ENCODE assay signal across 8 cellular contexts in the genomic region with DNA sequence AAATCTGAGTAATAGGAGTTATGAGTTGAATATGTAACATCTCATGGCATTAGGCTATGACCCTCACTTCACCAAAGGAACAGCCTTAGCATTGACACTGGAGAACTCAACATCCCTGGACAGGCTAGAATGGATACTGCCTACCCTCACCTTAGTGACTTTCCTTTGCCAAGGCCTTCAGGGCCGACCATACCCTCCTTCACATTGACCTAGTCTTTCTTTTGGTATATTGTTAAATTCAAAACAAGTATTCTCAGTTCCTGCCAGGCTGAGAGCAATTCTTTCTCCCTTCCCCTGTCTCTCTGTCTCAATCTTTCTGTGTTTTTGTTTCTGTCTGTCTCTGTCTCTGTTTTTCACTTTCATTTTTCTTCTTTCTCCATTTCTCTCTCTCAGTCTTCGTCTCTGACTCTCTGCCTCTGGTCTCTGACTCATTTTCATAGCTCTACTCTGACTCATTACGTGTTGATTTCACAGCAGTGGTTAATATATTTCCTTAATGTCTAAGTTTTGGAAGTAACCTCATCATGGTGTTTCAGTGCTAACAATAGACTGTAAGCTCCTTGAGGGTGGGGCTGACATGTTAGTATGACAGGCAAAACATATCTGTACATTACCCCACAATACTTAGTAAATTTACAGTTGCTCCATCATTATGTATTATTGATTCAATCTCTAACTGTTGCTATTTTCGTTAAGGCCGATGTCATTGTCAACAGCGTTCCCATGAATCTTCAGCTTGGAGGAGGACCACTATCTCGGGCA. TPM values are rescaled to one million over a fixed set of nuclear protein-coding genes. Genes with fewer than 3 reads are reported as not detected.
DNase-seq lines count a peak whose midpoint lies in the region; ATAC-seq and TF ChIP-seq lines count a peak whose summit lies in the region.

No MANE protein-coding gene starts in this region.

- no peaks in the 10 kb centered on the region for H3K4me1 ChIP-seq in right cardiac atrium (ENCODE audit: control insufficient read depth, insufficient read depth, low read length)

- H3K27ac ChIP-seq in right cardiac atrium (ENCODE audit: low read length) = no peak overlapping the region

- ATAC-seq in HG02610 (IDR thresholded peaks at IDR 0.05; ENCODE audit: unreplicated experiment) (peak; percentile 96), right cardiac atrium (no peak)

- H3K9me3 ChIP-seq in right cardiac atrium (ENCODE audit: control insufficient read depth, low read length) = no peaks in the 10 kb centered on the region

- intact Hi-C loops in right cardiac atrium (cut with DNase I) = no loop called here

- H3K27me3 ChIP-seq in right cardiac atrium (ENCODE audit: control insufficient read depth, insufficient read depth) = no peaks in the 10 kb centered on the region

- WGBS in right cardiac atrium = 82% methylated on average over 7 of the region's 7 CpGs

- peak; percentile 18 for DNase-seq in activated CD4-positive, alpha-beta T cell treated with anti-CD3 and anti-CD28 coated beads for 48 hours
- DNase-seq in activated CD4-positive, alpha-beta T cell treated with anti-CD3 and anti-CD28 coated beads for 1 hour = no peak
- DNase-seq in NCI-H226 (peak; percentile 77), choroid plexus epithelial cell (ENCODE audit: low read depth) (peak; percentile 88), nucleus accumbens (lab: John Stamatoyannopoulos, UW) (no peak), NCI-H82 treated with DMSO at 0.1 percent for 48 hours (lab: John Stamatoyannopoulos, UW; ENCODE audit: unreplicated experiment) (no peak), right cardiac atrium (no peak)

- TF ChIP-seq CTCF in choroid plexus epithelial cell (conservative IDR thresholded peaks at IDR 0.05; ENCODE audit: low read depth, low read length) = no peak

- H3K4me3 ChIP-seq in choroid plexus epithelial cell (ENCODE audit: low read depth, low read length) = no peak overlapping the region
- no peak overlapping the region for H3K4me3 ChIP-seq in right cardiac atrium (ENCODE audit: low read length)

RNA-seq across cellular contexts. Expression of a gene that starts 32.5 kb away (rescaled TPM):
- 1 to 10 TPM in 1 of 4 donors, under 1 TPM in 3; 0.82 to 1.6 (median 0.93) TPM for total RNA-seq in right cardiac atrium
- polyA plus RNA-seq in right cardiac atrium = 0.95 TPM

RNA-seq across cellular contexts. Expression of a gene that starts 45.8 kb away (rescaled TPM):
- 10 to 100 TPM; 12.1 to 24.1 (median 13.6) TPM for total RNA-seq in right cardiac atrium
- polyA plus RNA-seq in right cardiac atrium = 5.2 TPM

RNA-seq across cellular contexts. Expression of a gene that starts 45.9 kb away (rescaled TPM):
- 10 to 100 TPM; 12.6 to 24.5 (median 14.4) TPM for total RNA-seq in right cardiac atrium
- 9.2 TPM for polyA plus RNA-seq in right cardiac atrium

Comparison
In these comparisons a context has a peak if more than half of its experiments do, and no peak if none do; other contexts are left out.
1. DNase-seq: peak in activated CD4-positive, alpha-beta T cell treated with anti-CD3 and anti-CD28 coated beads for 48 hours (single experiment), NCI-H226 (single experiment) and choroid plexus epithelial cell (single experiment); none in activated CD4-positive, alpha-beta T cell treated with anti-CD3 and anti-CD28 coated beads for 1 hour (single experiment), nucleus accumbens (0 of 56), NCI-H82 treated with DMSO at 0.1 percent for 48 hours (single experiment) and right cardiac atrium (0 of 3).